ENCODE assay signal across 23 cellular contexts in the genomic region with DNA sequence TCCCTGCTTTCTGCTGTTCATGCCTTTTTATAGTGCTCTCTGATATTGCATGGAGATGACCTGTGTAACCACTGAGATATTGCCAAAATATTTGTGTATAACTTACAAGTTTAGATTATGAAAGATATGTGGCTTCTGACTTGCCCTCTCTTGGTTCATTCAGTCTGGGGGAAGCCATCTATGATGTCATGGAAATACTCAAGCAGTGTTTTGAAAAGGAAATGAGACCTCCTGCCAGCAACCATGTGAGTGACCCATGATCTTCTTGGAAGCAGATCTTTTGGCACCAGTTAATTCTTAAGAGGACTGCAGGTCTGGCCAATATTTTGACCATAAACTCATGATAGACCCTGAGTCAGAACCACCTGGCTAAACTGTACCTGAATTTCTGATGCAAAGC.
DNase-seq lines count a peak whose midpoint lies in the region; ATAC-seq and TF ChIP-seq lines count a peak whose summit lies in the region.
"Had no signal": no experiment of that assay in that cellular context is flagged by ENCODE, and none has a peak within 500 bp of the region (broad histone marks: within the 10 kb centered on the region; RNA-seq: fewer than 3 reads in every experiment).

No MANE protein-coding gene starts in this region.

- no peaks in the 10 kb centered on the region for H3K9me3 Mint-ChIP-seq in activated naive CD4-positive, alpha-beta T cell treated with anti-CD3 and anti-CD28 coated beads, Interleukin-2, amount 10 ng/mL, durations not matched to agents 7 days and 5 days
- H3K9me3 Mint-ChIP-seq in naive thymus-derived CD4-positive, alpha-beta T cell, result peaks cover 0 to 9% (median 0%) of the 10 kb centered on the region in 11 donors
- H3K9me3 Mint-ChIP-seq: IgD-negative memory B cell, nephron progenitor cell, type B pancreatic cell had no signal

- no peak overlapping the region for H3K27ac Mint-ChIP-seq in activated naive CD4-positive, alpha-beta T cell treated with anti-CD3 and anti-CD28 coated beads, Interleukin-2, amount 10 ng/mL, durations not matched to agents 7 days and 5 days
- H3K27ac Mint-ChIP-seq in naive thymus-derived CD4-positive, alpha-beta T cell, result no peak overlapping the region
- H3K27ac Mint-ChIP-seq: CD4-positive, alpha-beta T cell; dendritic cell treated with granulocyte-macrophage colony-stimulating factor and Interleukin-4, amounts not matched to agents 40 ng/mL and 50 ng/mL, for 4 days; IgD-negative memory B cell; nephron progenitor cell; type B pancreatic cell had no signal

- no peaks in the 10 kb centered on the region for H3K27me3 ChIP-seq in naive thymus-derived CD4-positive, alpha-beta T cell (ENCODE audit: control insufficient read depth in 2 of 2, insufficient read depth in 2 of 2, low read length in 2 of 2)
- H3K27me3 ChIP-seq: gastrocnemius medialis, sigmoid colon, SJSA1 had no signal

- no peaks in the 10 kb centered on the region for H3K4me1 ChIP-seq in naive thymus-derived CD4-positive, alpha-beta T cell (ENCODE audit: control insufficient read depth in 2 of 2, insufficient read depth in 2 of 2, low read length in 2 of 2)
- H3K4me1 ChIP-seq: gastrocnemius medialis, left ventricle myocardium inferior, sigmoid colon, SJSA1 had no signal

- intact Hi-C loops in naive thymus-derived CD4-positive, alpha-beta T cell (cut with micrococcal nuclease), result no loop called here

- H3K9me3 ChIP-seq in naive thymus-derived CD4-positive, alpha-beta T cell (ENCODE audit: control insufficient read depth in 2 of 3, low read length in 3 of 3), result no peaks in the 10 kb centered on the region
- H3K9me3 ChIP-seq: gastrocnemius medialis, left ventricle myocardium inferior, sigmoid colon, SJSA1 had no signal

- H3K4me3 Mint-ChIP-seq in activated naive CD4-positive, alpha-beta T cell treated with anti-CD3 and anti-CD28 coated beads, Interleukin-2, amount 10 ng/mL, durations not matched to agents 7 days and 5 days, result no peak overlapping the region
- no peak overlapping the region for H3K4me3 Mint-ChIP-seq in naive thymus-derived CD4-positive, alpha-beta T cell
- H3K4me3 Mint-ChIP-seq: CD4-positive, alpha-beta T cell; dendritic cell treated with granulocyte-macrophage colony-stimulating factor and Interleukin-4, amounts not matched to agents 40 ng/mL and 50 ng/mL, for 4 days; IgD-negative memory B cell; nephron progenitor cell; type B pancreatic cell had no signal

- TF ChIP-seq CTCF in fibroblast of mammary gland (conservative IDR thresholded peaks at IDR 0.05; ENCODE audit: control insufficient read depth, insufficient read depth, low read depth, low read length), result no peak
- TF ChIP-seq CTCF in retinal pigment epithelial cell (conservative IDR thresholded peaks at IDR 0.05; ENCODE audit: low read depth, low read length), result no peak

- DNase-seq in HS-5 (ENCODE audit: low read depth) (peak; percentile 36), amniotic epithelial cell (ENCODE audit: low read depth) (peak; percentile 41), fibroblast of mammary gland (ENCODE audit: low read depth) (peak; percentile 55), retinal pigment epithelial cell (ENCODE audit: low read depth) (peak; percentile 30), NCI-H1436 (lab: John Stamatoyannopoulos, UW) (no peak), OCI-M2 (lab: John Stamatoyannopoulos, UW; ENCODE audit: unreplicated experiment) (no peak)
- DNase-seq in activated naive CD4-positive, alpha-beta T cell treated with anti-CD3 and anti-CD28 coated beads, Interleukin-2, amount 10 ng/mL, durations not matched to agents 7 days and 5 days, result no peak
- no peak for DNase-seq in naive thymus-derived CD4-positive, alpha-beta T cell
- DNase-seq: activated CD4-positive, alpha-beta T cell treated with anti-CD3 and anti-CD28 coated beads for 1 hour; activated gamma-delta T cell treated with Interleukin-2 at 50 U/mL for 16 hours; activated T-cell treated with anti-CD3 and anti-CD28 coated beads, Interleukin-2, amount 50 U/mL, for 1 hour; caudate nucleus; CD4-positive, alpha-beta T cell; gastrocnemius medialis; left ventricle myocardium inferior; NCI-H524; nephron progenitor cell; sigmoid colon had no signal

- no peaks in the 10 kb centered on the region for H3K27me3 Mint-ChIP-seq in activated naive CD4-positive, alpha-beta T cell treated with anti-CD3 and anti-CD28 coated beads, Interleukin-2, amount 10 ng/mL, durations not matched to agents 7 days and 5 days
- no peaks in the 10 kb centered on the region for H3K27me3 Mint-ChIP-seq in naive thymus-derived CD4-positive, alpha-beta T cell
- H3K27me3 Mint-ChIP-seq: CD4-positive, alpha-beta T cell; dendritic cell treated with granulocyte-macrophage colony-stimulating factor and Interleukin-4, amounts not matched to agents 40 ng/mL and 50 ng/mL, for 4 days; IgD-negative memory B cell; type B pancreatic cell had no signal

- no peak overlapping the region for H3K27ac ChIP-seq in naive thymus-derived CD4-positive, alpha-beta T cell (ENCODE audit: low read depth, low read length)
- H3K27ac ChIP-seq: gastrocnemius medialis, left ventricle myocardium inferior, parathyroid adenoma, sigmoid colon, SJSA1 had no signal

- no peaks in the 10 kb centered on the region for H3K36me3 Mint-ChIP-seq in activated naive CD4-positive, alpha-beta T cell treated with anti-CD3 and anti-CD28 coated beads, Interleukin-2, amount 10 ng/mL, durations not matched to agents 7 days and 5 days
- no peaks in the 10 kb centered on the region for H3K36me3 Mint-ChIP-seq in naive thymus-derived CD4-positive, alpha-beta T cell
- H3K36me3 Mint-ChIP-seq: IgD-negative memory B cell, type B pancreatic cell had no signal

- POLR2A ChIA-PET in naive thymus-derived CD4-positive, alpha-beta T cell (lab: Charles Lee), result no interaction called here

- CTCF ChIA-PET in activated naive CD4-positive, alpha-beta T cell treated with anti-CD3 and anti-CD28 coated beads, Interleukin-2, amount 10 ng/mL, durations not matched to agents 7 days and 5 days (lab: Charles Lee), result no interaction called here
- CTCF ChIA-PET in naive thymus-derived CD4-positive, alpha-beta T cell (lab: Charles Lee), result no interaction called here

- no peaks in the 10 kb centered on the region for H3K4me1 Mint-ChIP-seq in activated naive CD4-positive, alpha-beta T cell treated with anti-CD3 and anti-CD28 coated beads, Interleukin-2, amount 10 ng/mL, durations not matched to agents 7 days and 5 days
- H3K4me1 Mint-ChIP-seq in naive thymus-derived CD4-positive, alpha-beta T cell, result no peaks in the 10 kb centered on the region
- H3K4me1 Mint-ChIP-seq: IgD-negative memory B cell, nephron progenitor cell had no signal

- ATAC-seq in naive thymus-derived CD4-positive, alpha-beta T cell, result no peak

- no peaks in the 10 kb centered on the region for H3K36me3 ChIP-seq in naive thymus-derived CD4-positive, alpha-beta T cell (ENCODE audit: control insufficient read depth in 2 of 3, insufficient read depth in 3 of 3, low read length in 3 of 3)
- H3K36me3 ChIP-seq: gastrocnemius medialis, left ventricle myocardium inferior, sigmoid colon, SJSA1 had no signal

- H3K4me3 ChIP-seq in fibroblast of mammary gland (ENCODE audit: control insufficient read depth, low read depth, low read length), result no peak overlapping the region
- no peak overlapping the region for H3K4me3 ChIP-seq in retinal pigment epithelial cell (ENCODE audit: low read length)
- no peak overlapping the region for H3K4me3 ChIP-seq in naive thymus-derived CD4-positive, alpha-beta T cell (ENCODE audit: low read length)
- H3K4me3 ChIP-seq: gastrocnemius medialis, left ventricle myocardium inferior, sigmoid colon, SJSA1 had no signal

Comparison
In these comparisons a context has a peak if more than half of its experiments do, and no peak if none do; other contexts are left out.
1. DNase-seq: peak in HS-5 (single experiment), amniotic epithelial cell (single experiment), fibroblast of mammary gland (single experiment) and retinal pigment epithelial cell (single experiment); none in activated naive CD4-positive, alpha-beta T cell treated with anti-CD3 and anti-CD28 coated beads, Interleukin-2, amount 10 ng/mL, durations not matched to agents 7 days and 5 days (single experiment), NCI-H1436 (single experiment), naive thymus-derived CD4-positive, alpha-beta T cell (0 of 9) and OCI-M2 (single experiment).